In the genomic region with DNA sequence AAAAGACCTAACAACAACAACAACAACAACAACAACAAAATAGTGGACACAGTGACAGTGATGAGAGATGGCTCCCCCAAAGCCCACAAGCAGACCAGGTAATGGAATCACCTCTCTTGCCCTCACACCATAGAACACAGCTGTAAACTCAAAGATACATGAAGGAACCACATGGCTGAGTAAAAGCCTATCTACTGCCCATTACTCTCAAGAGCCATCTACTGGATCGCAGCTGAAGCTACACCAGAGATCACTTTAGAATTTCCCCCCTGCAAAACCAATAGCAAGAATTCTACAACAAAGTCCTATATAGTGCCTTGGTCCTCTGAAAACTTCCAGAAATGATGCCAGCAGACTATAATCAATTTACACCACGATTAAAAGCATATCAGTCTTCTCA, we compare ENCODE assay signal across 1 cellular context.
TF ChIP-seq lines count a peak whose summit lies in the region.

No MANE protein-coding gene starts in this region.

TF ChIP-seq in HepG2, 621 proteins besides CTCF, POLR2A, EP300 and RAD21 (continued from another document):
- TF ChIP-seq ZNF446 (CRISPR knock-in tag; IDR thresholded peaks at IDR 0.05) = no peak
